ENCODE assay signal across 25 cellular contexts in the genomic region with DNA sequence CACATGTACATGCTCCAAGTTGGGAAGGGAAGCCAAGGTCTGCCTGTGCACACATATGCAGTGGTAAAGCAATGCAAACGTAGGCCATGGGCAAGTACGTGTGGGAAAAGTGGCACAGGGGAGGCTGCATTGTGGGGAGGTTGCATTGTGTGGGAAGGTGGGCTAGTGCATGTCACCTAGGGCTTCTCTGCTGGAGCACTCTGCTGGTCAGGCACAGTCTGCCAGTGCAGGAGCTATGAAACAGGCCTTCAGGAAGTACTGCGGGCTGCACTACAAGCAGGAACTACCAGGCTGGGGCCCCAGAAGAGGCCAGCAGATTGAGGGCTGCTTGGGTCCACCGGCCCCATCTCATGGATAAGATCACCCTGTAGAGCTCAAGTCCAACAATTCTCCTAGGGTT.
DNase-seq lines count a peak whose midpoint lies in the region; ATAC-seq and TF ChIP-seq lines count a peak whose summit lies in the region.
"Had no signal": no experiment of that assay in that cellular context is flagged by ENCODE, and none has a peak within 500 bp of the region (broad histone marks: within the 10 kb centered on the region; RNA-seq: fewer than 3 reads in every experiment).

No MANE protein-coding gene starts in this region.

- intact Hi-C loops in prostate gland (cut with DNase I), result no loop called here
- intact Hi-C loops in uterus (cut with DNase I; ENCODE audit: low total_unique reads), result no loop called here

- no peak overlapping the region for H3K4me3 ChIP-seq in prostate gland
- no peak overlapping the region for H3K4me3 ChIP-seq in foreskin fibroblast (ENCODE audit: low read depth in 1 of 2, low read length in 2 of 2)
- H3K4me3 ChIP-seq in uterus, result no peak overlapping the region
- no peak overlapping the region for H3K4me3 ChIP-seq in CD8-positive, alpha-beta memory T cell (ENCODE audit: low read length)
- H3K4me3 ChIP-seq: A549; BLaER1 treated with 17β-estradiol and CSF1 and Interleukin-3, amounts not matched to agents 10 nM and 100 nM; GM12878 had no signal

- CTCF ChIA-PET in CD8-positive, alpha-beta memory T cell (lab: Charles Lee), result no interaction called here

- POLR2A ChIA-PET in CD8-positive, alpha-beta memory T cell (lab: Charles Lee), result no interaction called here

- no peak for TF ChIP-seq CTCF in chondrocyte (IDR thresholded peaks at IDR 0.05)
- no peak for TF ChIP-seq CTCF in prostate gland (IDR thresholded peaks at IDR 0.05)
- no peak for TF ChIP-seq CTCF in foreskin fibroblast (IDR thresholded peaks at IDR 0.05; ENCODE audit: low read depth, low read length)
- no peak for TF ChIP-seq CTCF in uterus (IDR thresholded peaks at IDR 0.05)

- peaks cover 42% of the 10 kb centered on the region for H3K9me3 Mint-ChIP-seq in chondrocyte (ENCODE audit: low read depth)
- H3K9me3 Mint-ChIP-seq in stimulated activated naive B cell treated with anti-CD40 and anti-IgM and Interleukin-4, amounts not matched to agents 10 μg/mL and 1 μg/mL and 100 μg/mL, for 72 hours, result peaks cover 16 to 33% of the 10 kb centered on the region in 2 donors
- H3K9me3 Mint-ChIP-seq in CD8-positive, alpha-beta memory T cell, result peaks cover 23 to 44% (median 27%) of the 10 kb centered on the region in 5 donors

- no peak for ATAC-seq in stimulated activated naive B cell treated with anti-CD40 and anti-IgM and Interleukin-4, amounts not matched to agents 10 μg/mL and 1 μg/mL and 100 μg/mL, for 72 hours (replicated peaks)
- ATAC-seq: A549; CD8-positive, alpha-beta T cell; GM12878 had no signal

- no peaks in the 10 kb centered on the region for H3K27me3 Mint-ChIP-seq in chondrocyte (ENCODE audit: low read depth)
- no peaks in the 10 kb centered on the region for H3K27me3 Mint-ChIP-seq in stimulated activated naive B cell treated with anti-CD40 and anti-IgM and Interleukin-4, amounts not matched to agents 10 μg/mL and 1 μg/mL and 100 μg/mL, for 72 hours
- no peaks in the 10 kb centered on the region for H3K27me3 Mint-ChIP-seq in CD8-positive, alpha-beta memory T cell
- H3K27me3 Mint-ChIP-seq: B cell; CD4-positive, alpha-beta T cell had no signal

- H3K27ac ChIP-seq in prostate gland (peak overlapping the region; percentile 2 to 71), uterus (no peak overlapping the region)
- H3K27ac ChIP-seq in CD8-positive, alpha-beta memory T cell (ENCODE audit: low read depth, low read length), result no peak overlapping the region
- H3K27ac ChIP-seq: 22Rv1; A549; BLaER1 treated with 17β-estradiol and CSF1 and Interleukin-3, amounts not matched to agents 10 nM and 100 nM; C4-2B had no signal

- H3K36me3 ChIP-seq in prostate gland (no peaks in the 10 kb centered on the region), uterus (no peaks in the 10 kb centered on the region)
- no peaks in the 10 kb centered on the region for H3K36me3 ChIP-seq in CD8-positive, alpha-beta memory T cell (ENCODE audit: insufficient read depth, low read length)
- H3K36me3 ChIP-seq: BLaER1 treated with 17β-estradiol and CSF1 and Interleukin-3, amounts not matched to agents 10 nM and 100 nM had no signal

- no peaks in the 10 kb centered on the region for H3K36me3 Mint-ChIP-seq in chondrocyte (ENCODE audit: low read depth)
- H3K36me3 Mint-ChIP-seq in stimulated activated naive B cell treated with anti-CD40 and anti-IgM and Interleukin-4, amounts not matched to agents 10 μg/mL and 1 μg/mL and 100 μg/mL, for 72 hours, result no peaks in the 10 kb centered on the region
- H3K36me3 Mint-ChIP-seq in CD8-positive, alpha-beta memory T cell, result no peaks in the 10 kb centered on the region
- H3K36me3 Mint-ChIP-seq: CD8-positive, alpha-beta T cell had no signal

- no peaks in the 10 kb centered on the region for H3K4me1 Mint-ChIP-seq in chondrocyte (ENCODE audit: low read depth)
- no peaks in the 10 kb centered on the region for H3K4me1 Mint-ChIP-seq in stimulated activated naive B cell treated with anti-CD40 and anti-IgM and Interleukin-4, amounts not matched to agents 10 μg/mL and 1 μg/mL and 100 μg/mL, for 72 hours
- no peaks in the 10 kb centered on the region for H3K4me1 Mint-ChIP-seq in CD8-positive, alpha-beta memory T cell
- H3K4me1 Mint-ChIP-seq: B cell had no signal

- 91% methylated on average over 4 of the region's 4 CpGs for WGBS in prostate gland

- H3K27me3 ChIP-seq in prostate gland (replicated peaks; ENCODE audit: insufficient read depth), result no peaks in the 10 kb centered on the region
- H3K27me3 ChIP-seq in uterus, result no peaks in the 10 kb centered on the region
- H3K27me3 ChIP-seq in CD8-positive, alpha-beta memory T cell (ENCODE audit: insufficient read depth, low read length, poor library complexity, severe bottlenecking), result no peaks in the 10 kb centered on the region
- H3K27me3 ChIP-seq: BLaER1 treated with 17β-estradiol and CSF1 and Interleukin-3, amounts not matched to agents 10 nM and 100 nM had no signal

- TF ChIP-seq POLR2A in prostate gland (IDR thresholded peaks at IDR 0.05) (no peak), uterus (IDR thresholded peaks at IDR 0.05) (no peak)

- H3K4me1 ChIP-seq in prostate gland (replicated peaks) (peaks cover 6% of the 10 kb centered on the region), uterus (no peaks in the 10 kb centered on the region)
- H3K4me1 ChIP-seq in CD8-positive, alpha-beta memory T cell (ENCODE audit: insufficient read depth, low read length), result no peaks in the 10 kb centered on the region
- H3K4me1 ChIP-seq: A549; BLaER1 treated with 17β-estradiol and CSF1 and Interleukin-3, amounts not matched to agents 10 nM and 100 nM had no signal

- H3K4me3 Mint-ChIP-seq in chondrocyte (ENCODE audit: unreplicated experiment), result no peak overlapping the region
- H3K4me3 Mint-ChIP-seq in stimulated activated naive B cell treated with anti-CD40 and anti-IgM and Interleukin-4, amounts not matched to agents 10 μg/mL and 1 μg/mL and 100 μg/mL, for 72 hours, result no peak overlapping the region
- H3K4me3 Mint-ChIP-seq in CD8-positive, alpha-beta memory T cell, result no peak overlapping the region
- H3K4me3 Mint-ChIP-seq: B cell; CD4-positive, alpha-beta T cell; CD8-positive, alpha-beta T cell had no signal

- H3K9me3 ChIP-seq in prostate gland (no peaks in the 10 kb centered on the region), uterus (no peaks in the 10 kb centered on the region)
- H3K9me3 ChIP-seq in CD8-positive, alpha-beta memory T cell (ENCODE audit: low read length), result no peaks in the 10 kb centered on the region

- peak; percentile 3 for DNase-seq in UCSD-AML1 (lab: John Stamatoyannopoulos, UW; ENCODE audit: unreplicated experiment)
- peak; percentile 35 for DNase-seq in chondrocyte (ENCODE audit: low spot score)
- peak; percentile 77 for DNase-seq in mesenteric fat pad (ENCODE audit: low spot score)
- no peak for DNase-seq in prostate gland (ENCODE audit: low spot score)
- DNase-seq in foreskin fibroblast, result no peak
- DNase-seq in stimulated activated naive B cell treated with anti-CD40 and anti-IgM and Interleukin-4, amounts not matched to agents 10 μg/mL and 1 μg/mL and 100 μg/mL, for 72 hours, result no peak
- no peak for DNase-seq in uterus
- DNase-seq in CD8-positive, alpha-beta memory T cell, result no peak
- DNase-seq: AML-193; CD4-positive, alpha-beta T cell; CD8-positive, alpha-beta T cell; COR-L47; DMS 273 treated with DMSO at 0.1 percent for 48 hours; DMS153; DMS53; DMS79; DND-41; EL; GDM1 had no signal

- H3K27ac Mint-ChIP-seq in chondrocyte (ENCODE audit: unreplicated experiment), result no peak overlapping the region
- H3K27ac Mint-ChIP-seq in stimulated activated naive B cell treated with anti-CD40 and anti-IgM and Interleukin-4, amounts not matched to agents 10 μg/mL and 1 μg/mL and 100 μg/mL, for 72 hours, result no peak overlapping the region
- H3K27ac Mint-ChIP-seq in CD8-positive, alpha-beta memory T cell, result no peak overlapping the region
- H3K27ac Mint-ChIP-seq: B cell; CD4-positive, alpha-beta T cell; CD8-positive, alpha-beta T cell had no signal

Comparison
In these comparisons a context has a peak if more than half of its experiments do, and no peak if none do; other contexts are left out.
1. DNase-seq: peak in UCSD-AML1 (single experiment), chondrocyte (single experiment) and mesenteric fat pad (single experiment); none in prostate gland (single experiment), foreskin fibroblast (0 of 2), stimulated activated naive B cell treated with anti-CD40 and anti-IgM and Interleukin-4, amounts not matched to agents 10 μg/mL and 1 μg/mL and 100 μg/mL, for 72 hours (single experiment), uterus (0 of 2) and CD8-positive, alpha-beta memory T cell (0 of 5).
2. H3K27ac ChIP-seq: peak in prostate gland (2 of 2); none in uterus (0 of 2) and CD8-positive, alpha-beta memory T cell (single experiment).